In the genomic region with DNA sequence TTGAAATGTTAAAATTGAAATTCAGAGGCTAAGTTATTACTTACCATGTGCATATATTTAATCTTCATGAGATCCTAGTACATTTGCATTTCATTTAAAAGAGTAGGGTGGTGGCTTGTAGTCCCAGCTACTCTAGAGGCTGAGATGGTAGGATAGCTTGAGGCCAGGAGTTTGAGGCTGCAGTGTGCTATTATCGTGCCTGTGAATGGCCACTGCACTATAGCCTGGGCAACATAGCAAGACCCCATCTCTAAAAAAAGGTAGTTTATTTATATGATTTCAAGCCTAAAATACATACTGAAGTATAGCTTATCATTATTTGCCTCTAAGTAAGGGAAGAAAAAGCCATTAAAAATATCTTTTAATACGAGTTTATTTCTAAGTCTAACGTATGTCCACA, we compare ENCODE assay signal across 24 cellular contexts. TPM values are rescaled to one million over a fixed set of nuclear protein-coding genes. Genes with fewer than 3 reads are reported as not detected.
"Had no signal": no experiment of that assay in that cellular context is flagged by ENCODE, and none has a peak within 500 bp of the region (broad histone marks: within the 10 kb centered on the region; RNA-seq: fewer than 3 reads in every experiment).

No MANE protein-coding gene starts in this region.

- H3K27me3 Mint-ChIP-seq: T-cell had no signal

- H3K4me2 ChIP-seq: KMS-11, SK-N-SH had no signal

- FAIRE-seq: HTR-8/SVneo had no signal

- H3K27ac ChIP-seq: HL-60, KMS-11, RWPE1 had no signal

- H3K9me3 Mint-ChIP-seq: T-cell had no signal

- DNase-seq: NCI-H1048, NCI-H1105, NCI-H1417, NCI-H1436 treated with DMSO at 0.1 percent for 48 hours, NCI-H1694 treated with DMSO at 0.1 percent for 48 hours, NCI-H2029, NCI-H2081 treated with DMSO at 0.1 percent for 48 hours, NCI-H2171, NCI-H226, NCI-H446, NCI-H510A, NCI-H524 treated with DMSO at 0.1 percent for 48 hours, NCI-H69, NCI-H774, SHP77, SK-N-SH, SW 1271, T-cell had no signal

- ATAC-seq: T-cell had no signal

- H3K9me3 ChIP-seq: SK-N-SH had no signal

- H3K9ac ChIP-seq: KMS-11, SK-N-SH had no signal

RNA-seq across cellular contexts. Expression of a gene that starts 3.1 kb away (rescaled TPM):
- total RNA-seq: SK-MEL-5 had no signal
- polyA plus RNA-seq: SK-N-SH had no signal

RNA-seq across cellular contexts. Expression of a gene that starts 31.8 kb away (rescaled TPM):
- total RNA-seq: M059J, SK-MEL-5, T-cell had no signal
- polyA plus RNA-seq: SK-N-SH had no signal
